Comparison of ENCODE assay signal across 1 cellular context in the genomic region with DNA sequence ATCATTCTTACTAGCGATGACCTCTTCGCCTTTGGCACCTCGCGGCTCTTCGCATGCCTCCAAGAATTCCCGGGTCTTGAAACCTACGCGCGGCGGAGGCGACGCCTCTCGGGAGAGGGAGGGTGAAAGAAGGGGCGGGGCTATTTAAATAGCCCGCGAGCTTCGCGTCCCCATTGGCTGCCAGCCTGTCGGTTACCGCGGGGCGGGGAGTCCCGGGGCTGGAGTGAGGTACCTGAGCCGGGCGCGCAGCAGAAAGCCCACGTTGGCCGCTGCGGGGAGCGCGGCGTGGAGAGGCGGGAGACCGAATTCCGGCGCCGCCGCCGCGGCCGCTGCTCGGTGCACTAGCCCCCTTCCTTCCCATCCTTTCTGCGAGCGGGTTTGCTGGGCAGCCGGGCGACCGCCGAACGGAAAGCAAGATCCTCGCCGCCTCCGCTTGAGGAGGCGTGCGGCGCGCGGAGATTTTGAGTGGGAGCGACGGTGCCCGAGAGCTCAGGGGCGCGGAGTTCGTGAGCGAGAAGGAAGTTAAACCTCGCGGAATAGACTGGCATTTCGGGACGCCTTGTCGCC.
TF ChIP-seq lines count a peak whose summit lies in the region.

Gene BMP6 (plus strand): TSS at position 251 of the 567 bp plus-strand sequence. CDS start 857 bp downstream, outside the sequence.

TF ChIP-seq in SK-N-SH treated with all-trans-retinoic acid at 6 μM for 48 hours, 23 proteins besides CTCF, POLR2A, EP300 and RAD21 (continued from another document):
- TF ChIP-seq PATZ1 (CRISPR knock-in tag; IDR thresholded peaks at IDR 0.05; ENCODE audit: borderline replicate concordance) (no peak), RARB (CRISPR knock-in tag; IDR thresholded peaks at IDR 0.05) (no peak)
